1 cellular context compared by ENCODE assay signal in genomic region chr7:39952378-39952777, GRCh38.
TF ChIP-seq lines count a peak whose summit lies in the region.

No MANE protein-coding gene starts in this region.

TF ChIP-seq in GM23338, 12 proteins besides CTCF, POLR2A, EP300 and RAD21 (continued from another document):
- TF ChIP-seq ZNF331 (CRISPR knock-in tag; IDR thresholded peaks at IDR 0.05; ENCODE audit: low read depth): no peak
- TF ChIP-seq CREB1 (CRISPR knock-in tag; IDR thresholded peaks at IDR 0.05; ENCODE audit: low read depth): no peak
- TF ChIP-seq EZH2 (IDR thresholded peaks at IDR 0.05; ENCODE audit: low read depth, unreplicated experiment): no peak
- TF ChIP-seq POLR2AphosphoS5 (IDR thresholded peaks at IDR 0.05; ENCODE audit: low read depth): no peak
- no peak for TF ChIP-seq ZNF114 (CRISPR knock-in tag; IDR thresholded peaks at IDR 0.05)
- no peak for TF ChIP-seq NANOG (IDR thresholded peaks at IDR 0.05; ENCODE audit: borderline replicate concordance)
- TF ChIP-seq JUNB (IDR thresholded peaks at IDR 0.05; ENCODE audit: unreplicated experiment): no peak
- TF ChIP-seq STAT1 (IDR thresholded peaks at IDR 0.05; ENCODE audit: unreplicated experiment): no peak
- TF ChIP-seq, protein P1, sequence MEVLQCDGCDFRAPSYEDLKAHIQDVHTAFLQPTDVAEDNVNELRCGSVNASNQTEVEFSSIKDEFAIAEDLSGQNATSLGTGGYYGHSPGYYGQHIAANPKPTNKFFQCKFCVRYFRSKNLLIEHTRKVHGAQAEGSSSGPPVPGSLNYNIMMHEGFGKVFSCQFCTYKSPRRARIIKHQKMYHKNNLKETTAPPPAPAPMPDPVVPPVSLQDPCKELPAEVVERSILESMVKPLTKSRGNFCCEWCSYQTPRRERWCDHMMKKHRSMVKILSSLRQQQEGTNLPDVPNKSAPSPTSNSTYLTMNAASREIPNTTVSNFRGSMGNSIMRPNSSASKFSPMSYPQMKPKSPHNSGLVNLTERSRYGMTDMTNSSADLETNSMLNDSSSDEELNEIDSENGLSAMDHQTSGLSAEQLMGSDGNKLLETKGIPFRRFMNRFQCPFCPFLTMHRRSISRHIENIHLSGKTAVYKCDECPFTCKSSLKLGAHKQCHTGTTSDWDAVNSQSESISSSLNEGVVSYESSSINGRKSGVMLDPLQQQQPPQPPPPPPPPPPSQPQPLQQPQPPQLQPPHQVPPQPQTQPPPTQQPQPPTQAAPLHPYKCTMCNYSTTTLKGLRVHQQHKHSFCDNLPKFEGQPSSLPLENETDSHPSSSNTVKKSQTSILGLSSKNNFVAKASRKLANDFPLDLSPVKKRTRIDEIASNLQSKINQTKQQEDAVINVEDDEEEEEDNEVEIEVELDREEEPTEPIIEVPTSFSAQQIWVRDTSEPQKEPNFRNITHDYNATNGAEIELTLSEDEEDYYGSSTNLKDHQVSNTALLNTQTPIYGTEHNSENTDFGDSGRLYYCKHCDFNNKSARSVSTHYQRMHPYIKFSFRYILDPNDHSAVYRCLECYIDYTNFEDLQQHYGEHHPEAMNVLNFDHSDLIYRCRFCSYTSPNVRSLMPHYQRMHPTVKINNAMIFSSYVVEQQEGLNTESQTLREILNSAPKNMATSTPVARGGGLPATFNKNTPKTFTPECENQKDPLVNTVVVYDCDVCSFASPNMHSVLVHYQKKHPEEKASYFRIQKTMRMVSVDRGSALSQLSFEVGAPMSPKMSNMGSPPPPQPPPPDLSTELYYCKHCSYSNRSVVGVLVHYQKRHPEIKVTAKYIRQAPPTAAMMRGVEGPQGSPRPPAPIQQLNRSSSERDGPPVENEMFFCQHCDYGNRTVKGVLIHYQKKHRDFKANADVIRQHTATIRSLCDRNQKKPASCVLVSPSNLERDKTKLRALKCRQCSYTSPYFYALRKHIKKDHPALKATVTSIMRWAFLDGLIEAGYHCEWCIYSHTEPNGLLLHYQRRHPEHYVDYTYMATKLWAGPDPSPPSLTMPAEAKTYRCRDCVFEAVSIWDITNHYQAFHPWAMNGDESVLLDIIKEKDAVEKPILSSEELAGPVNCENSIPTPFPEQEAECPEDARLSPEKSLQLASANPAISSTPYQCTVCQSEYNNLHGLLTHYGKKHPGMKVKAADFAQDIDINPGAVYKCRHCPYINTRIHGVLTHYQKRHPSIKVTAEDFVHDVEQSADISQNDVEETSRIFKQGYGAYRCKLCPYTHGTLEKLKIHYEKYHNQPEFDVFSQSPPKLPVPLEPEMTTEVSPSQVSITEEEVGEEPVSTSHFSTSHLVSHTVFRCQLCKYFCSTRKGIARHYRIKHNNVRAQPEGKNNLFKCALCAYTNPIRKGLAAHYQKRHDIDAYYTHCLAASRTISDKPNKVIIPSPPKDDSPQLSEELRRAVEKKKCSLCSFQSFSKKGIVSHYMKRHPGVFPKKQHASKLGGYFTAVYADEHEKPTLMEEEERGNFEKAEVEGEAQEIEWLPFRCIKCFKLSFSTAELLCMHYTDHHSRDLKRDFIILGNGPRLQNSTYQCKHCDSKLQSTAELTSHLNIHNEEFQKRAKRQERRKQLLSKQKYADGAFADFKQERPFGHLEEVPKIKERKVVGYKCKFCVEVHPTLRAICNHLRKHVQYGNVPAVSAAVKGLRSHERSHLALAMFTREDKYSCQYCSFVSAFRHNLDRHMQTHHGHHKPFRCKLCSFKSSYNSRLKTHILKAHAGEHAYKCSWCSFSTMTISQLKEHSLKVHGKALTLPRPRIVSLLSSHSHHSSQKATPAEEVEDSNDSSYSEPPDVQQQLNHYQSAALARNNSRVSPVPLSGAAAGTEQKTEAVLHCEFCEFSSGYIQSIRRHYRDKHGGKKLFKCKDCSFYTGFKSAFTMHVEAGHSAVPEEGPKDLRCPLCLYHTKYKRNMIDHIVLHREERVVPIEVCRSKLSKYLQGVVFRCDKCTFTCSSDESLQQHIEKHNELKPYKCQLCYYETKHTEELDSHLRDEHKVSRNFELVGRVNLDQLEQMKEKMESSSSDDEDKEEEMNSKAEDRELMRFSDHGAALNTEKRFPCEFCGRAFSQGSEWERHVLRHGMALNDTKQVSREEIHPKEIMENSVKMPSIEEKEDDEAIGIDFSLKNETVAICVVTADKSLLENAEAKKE (CRISPR knock-in tag; IDR thresholded peaks at IDR 0.05): no peak
